In genomic region chr1:47938556-47938955, GRCh38 we compare ENCODE assay signal across 29 cellular contexts. TPM values are rescaled to one million over a fixed set of nuclear protein-coding genes. Genes with fewer than 3 reads are reported as not detected.
DNase-seq lines count a peak whose midpoint lies in the region; ATAC-seq and TF ChIP-seq lines count a peak whose summit lies in the region.
"Had no signal": no experiment of that assay in that cellular context is flagged by ENCODE, and none has a peak within 500 bp of the region (broad histone marks: within the 10 kb centered on the region; RNA-seq: fewer than 3 reads in every experiment).

No MANE protein-coding gene starts in this region.

- peaks cover 30% of the 10 kb centered on the region for H3K4me1 Mint-ChIP-seq in chondrocyte (ENCODE audit: low read depth)

- no peaks in the 10 kb centered on the region for H3K4me1 ChIP-seq in HAP-1

- no peaks in the 10 kb centered on the region for H3K27me3 ChIP-seq in MG63
- H3K27me3 ChIP-seq in HAP-1 (ENCODE audit: low read depth), result no peaks in the 10 kb centered on the region

- no peaks in the 10 kb centered on the region for H3K36me3 Mint-ChIP-seq in chondrocyte (ENCODE audit: low read depth)
- H3K36me3 Mint-ChIP-seq: CD8-positive, alpha-beta T cell had no signal

- H3K27me3 Mint-ChIP-seq in chondrocyte (ENCODE audit: low read depth), result peaks cover 4% of the 10 kb centered on the region

- H3K27ac Mint-ChIP-seq in chondrocyte (ENCODE audit: unreplicated experiment), result peak overlapping the region; percentile 24
- H3K27ac Mint-ChIP-seq: CD8-positive, alpha-beta T cell had no signal

- intact Hi-C loops in posterior cingulate gyrus (cut with DNase I), result no loop called here

- H3K9me3 Mint-ChIP-seq in chondrocyte (ENCODE audit: low read depth), result no peaks in the 10 kb centered on the region
- H3K9me3 Mint-ChIP-seq: CD8-positive, alpha-beta T cell had no signal

- H3K4me3 ChIP-seq in MG63 (no peak overlapping the region), fibroblast of the aortic adventitia (ENCODE audit: low read depth, low read length) (no peak overlapping the region), HAP-1 (no peak overlapping the region)
- H3K4me3 ChIP-seq: PC-9 had no signal

- no peak overlapping the region for H3K4me3 Mint-ChIP-seq in chondrocyte (ENCODE audit: unreplicated experiment)
- H3K4me3 Mint-ChIP-seq: CD8-positive, alpha-beta T cell had no signal

- in situ Hi-C loops in HAP-1 (cut with MboI; ENCODE audit: low sequenced_read_pairs), result no loop called here

- DNase-seq in MG63, result peak; percentile 77
- DNase-seq in chondrocyte (ENCODE audit: low spot score), result no peak
- peak; percentile 3 for DNase-seq in fibroblast of the aortic adventitia (ENCODE audit: low read depth)
- peak; percentile 27 for DNase-seq in left lobe of liver (ENCODE audit: low spot score)
- no peak for DNase-seq in HAP-1 (ENCODE audit: low spot score in 2 of 2)
- no peak for DNase-seq in posterior cingulate gyrus
- no peak for DNase-seq in activated CD4-positive, alpha-beta T cell treated with anti-CD3 and anti-CD28 coated beads, Interleukin-2, amount 50 U/mL, for 4 hours
- DNase-seq in CD1c-positive myeloid dendritic cell (ENCODE audit: extremely low spot score), result no peak
- DNase-seq: C1 segment of cervical spinal cord; Caco-2; CD8-positive, alpha-beta T cell; DMS79 treated with DMSO at 0.1 percent for 48 hours; GF-D8; Karpas-422; NCI-H1092 treated with DMSO at 0.1 percent for 48 hours; NCI-H1436; NCI-H187 treated with DMSO at 0.1 percent for 48 hours; NCI-H2107; NCI-H446; NCI-H524 treated with DMSO at 0.1 percent for 48 hours; NCI-H774; NK-92 treated with Interleukin-12 subunit alpha and Interleukin-12 subunit beta, amount 100 ng/mL, for 24 hours; PC-9; SHP77 had no signal

- TF ChIP-seq CTCF in chondrocyte (IDR thresholded peaks at IDR 0.05) (no peak), fibroblast of the aortic adventitia (IDR thresholded peaks at IDR 0.05; ENCODE audit: insufficient read depth, low read length) (no peak)

- H3K36me3 ChIP-seq in MG63 (no peaks in the 10 kb centered on the region; the same call in 1 of the 2 replicates), HAP-1 (replicated peaks) (no peaks in the 10 kb centered on the region)

- H3K9me3 ChIP-seq in MG63 (no peaks in the 10 kb centered on the region), HAP-1 (no peaks in the 10 kb centered on the region)
- H3K9me3 ChIP-seq: Caco-2 had no signal

- no peak for ATAC-seq in left lobe of liver
- ATAC-seq: CD8-positive, alpha-beta T cell; HepG2 had no signal

RNA-seq across cellular contexts. Expression of gene TRABD2B, which starts 58.6 kb away (rescaled TPM):
- 0.72 and 1.7 TPM in 2 replicates for total RNA-seq in MG63 (2014; rRNA removed; shearing (Covaris generic); ENCODE audit: low replicate concordance)
- 0.44 to 0.90 TPM (median 0.68 TPM) in 3 replicates for total RNA-seq in chondrocyte
- under 0.01 and 0.16 TPM in 2 replicates for total RNA-seq in fibroblast of the aortic adventitia (ENCODE audit: low replicate concordance)
- total RNA-seq in left lobe of liver, result 15.1 TPM
- total RNA-seq: A673; CD8-positive, alpha-beta T cell; HepG2; HT1080; PC-9; RPMI7951; SK-MEL-5 had no signal

Comparison
In these comparisons a context has a peak if more than half of its experiments do, and no peak if none do; other contexts are left out.
1. DNase-seq: peak in MG63 (single experiment), fibroblast of the aortic adventitia (single experiment) and left lobe of liver (single experiment); none in chondrocyte (single experiment), HAP-1 (0 of 2), posterior cingulate gyrus (0 of 10), activated CD4-positive, alpha-beta T cell treated with anti-CD3 and anti-CD28 coated beads, Interleukin-2, amount 50 U/mL, for 4 hours (0 of 2) and CD1c-positive myeloid dendritic cell (single experiment).